ENCODE assay signal across 1 cellular context in genomic region chr12:122721057-122721545, GRCh38.
A peak's percentile ranks its signal among the peaks of the same experiment; 100 is the strongest.
TF ChIP-seq lines count a peak whose summit lies in the region.

No MANE protein-coding gene starts in this region.

TF ChIP-seq in GM12878, 131 proteins besides CTCF, POLR2A, EP300 and RAD21 (continued from another document and continues in another):
- TF ChIP-seq E2F4 (IDR thresholded peaks at IDR 0.05; ENCODE audit: low read depth, low read length) (no peak), MEF2A (IDR thresholded peaks at IDR 0.05; ENCODE audit: insufficient read depth, low read depth, low read length) (peak; percentile 72; the same call in 1 of the 2 replicates), NR2F1 (conservative IDR thresholded peaks at IDR 0.05) (peak; percentile 14; the same call in 1 of the 2 replicates), KDM1A (IDR thresholded peaks at IDR 0.05; ENCODE audit: borderline replicate concordance) (no peak), RAD51 (IDR thresholded peaks at IDR 0.05) (no peak), SUPT20H (IDR thresholded peaks at IDR 0.05; ENCODE audit: borderline replicate concordance, control insufficient read depth, low read depth, low read length) (no peak), RFX5 (IDR thresholded peaks at IDR 0.05; ENCODE audit: low read depth, low read length) (no peak), NFXL1 (IDR thresholded peaks at IDR 0.05; ENCODE audit: borderline replicate concordance) (no peak), ZBTB4 (CRISPR knock-in tag; IDR thresholded peaks at IDR 0.05) (no peak), CBFB (IDR thresholded peaks at IDR 0.05; ENCODE audit: low read depth) (no peak), EED (IDR thresholded peaks at IDR 0.05; ENCODE audit: low read depth) (peak; percentile 89), BCL3 (IDR thresholded peaks at IDR 0.05; ENCODE audit: borderline replicate concordance, insufficient read depth, low read depth, low read length, poor library complexity, severe bottlenecking) (peak; percentile 34), ZNF384 (IDR thresholded peaks at IDR 0.05; ENCODE audit: borderline replicate concordance, low read depth, low read length) (peak; percentile 53; the same call in 1 of the 2 replicates), TAF1 (IDR thresholded peaks at IDR 0.05; ENCODE audit: borderline replicate concordance, low read depth, low read length) (no peak), NR2C1 (IDR thresholded peaks at IDR 0.05) (no peak), ZBED1 (IDR thresholded peaks at IDR 0.05; ENCODE audit: borderline replicate concordance) (no peak), IKZF1 (conservative IDR thresholded peaks at IDR 0.05) (peak; percentile 74; the same call in 1 of the 2 replicates), SKIL (IDR thresholded peaks at IDR 0.05; ENCODE audit: low read depth, poor library complexity, severe bottlenecking) (peak; percentile 20), HCFC1 (IDR thresholded peaks at IDR 0.05; ENCODE audit: low read length) (no peak), NRF1 (conservative IDR thresholded peaks at IDR 0.05; ENCODE audit: low read depth, low read length) (no peak), HSF1 (IDR thresholded peaks at IDR 0.05; ENCODE audit: low read depth, low read length) (no peak), JUND (IDR thresholded peaks at IDR 0.05; ENCODE audit: low read depth, low read length) (peak; percentile 71), FOXK2 (IDR thresholded peaks at IDR 0.05) (no peak), RELB (IDR thresholded peaks at IDR 0.05; ENCODE audit: low read depth) (peak; percentile 35; the same call in 1 of the 2 replicates), SRF (IDR thresholded peaks at IDR 0.05; ENCODE audit: low read depth in 2 of 2, low read length in 2 of 2) (0 out of 4 replicates have a peak, but pooled peaks of 1 of the 2 experiments have one; percentile 17), CHD1 (IDR thresholded peaks at IDR 0.05; ENCODE audit: low read depth, low read length) (no peak), STAT1 (conservative IDR thresholded peaks at IDR 0.05) (no peak), ZNF687 (IDR thresholded peaks at IDR 0.05) (no peak), MTA3 (IDR thresholded peaks at IDR 0.05; ENCODE audit: borderline replicate concordance, low read length) (no peak; the same call in 1 of the 2 replicates), ZSCAN29 (IDR thresholded peaks at IDR 0.05) (no peak), ATF7 (IDR thresholded peaks at IDR 0.05; ENCODE audit: low read depth) (peak; percentile 20; the same call in 1 of the 2 replicates), E4F1 (IDR thresholded peaks at IDR 0.05; ENCODE audit: borderline replicate concordance, partially characterized antibody) (no peak), CHD2 (IDR thresholded peaks at IDR 0.05; ENCODE audit: borderline replicate concordance, low read depth, low read length) (no peak), FOS (IDR thresholded peaks at IDR 0.05; ENCODE audit: borderline replicate concordance, extremely low read depth, insufficient read length) (no peak), CEBPB (IDR thresholded peaks at IDR 0.05; ENCODE audit: borderline replicate concordance in 1 of 2, low read depth in 2 of 2, low read length in 2 of 2) (no peak), REST (IDR thresholded peaks at IDR 0.05; ENCODE audit: low read depth, low read length) (no peak), LARP7 (IDR thresholded peaks at IDR 0.05) (no peak), HDGF (IDR thresholded peaks at IDR 0.05) (no peak), NFYA (IDR thresholded peaks at IDR 0.05; ENCODE audit: borderline replicate concordance, low read depth, low read length) (no peak), RUNX3 (IDR thresholded peaks at IDR 0.05; ENCODE audit: low read length) (peak; percentile 69)
